22 cellular contexts compared by ENCODE assay signal in the genomic region with DNA sequence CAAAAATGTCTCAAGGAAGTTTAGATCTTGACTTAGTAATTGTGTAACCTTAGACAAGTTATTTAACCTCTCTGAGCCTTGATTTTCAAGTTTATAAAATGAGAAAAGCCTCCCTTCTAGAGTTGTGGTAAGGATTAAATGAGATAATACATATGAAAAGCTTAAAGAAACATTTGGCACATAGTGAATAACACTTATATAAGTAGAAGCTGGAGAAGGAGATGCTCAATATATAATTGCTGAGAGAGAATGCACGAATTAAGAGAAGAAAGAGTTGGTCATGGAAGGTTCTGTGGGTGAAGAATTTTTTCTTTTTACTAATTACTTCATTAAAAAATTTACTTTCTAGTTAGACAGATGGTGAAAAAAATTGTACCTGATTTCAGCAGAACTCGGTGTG.
"Had no signal": no experiment of that assay in that cellular context is flagged by ENCODE, and none has a peak within 500 bp of the region (broad histone marks: within the 10 kb centered on the region; RNA-seq: fewer than 3 reads in every experiment).

No MANE protein-coding gene starts in this region.

- ATAC-seq: gastroesophageal sphincter; heart left ventricle; left lobe of liver; naive thymus-derived CD8-positive, alpha-beta T cell; pancreas; right lobe of liver; stimulated activated naive B cell treated with anti-CD40 and anti-IgM and Interleukin-4, amounts not matched to agents 10 μg/mL and 1 μg/mL and 100 μg/mL, for 72 hours; upper lobe of right lung had no signal

- H3K4me3 Mint-ChIP-seq: naive thymus-derived CD8-positive, alpha-beta T cell; nephron progenitor cell; stimulated activated naive B cell treated with anti-CD40 and anti-IgM and Interleukin-4, amounts not matched to agents 10 μg/mL and 1 μg/mL and 100 μg/mL, for 72 hours; stimulated activated naive CD8-positive, alpha-beta T cell treated with anti-CD3 and anti-CD28 coated beads, Interleukin-15, Interleukin-2, amounts not matched to agents 100 ng/mL and 50 ng/mL, for 24 hours had no signal

- H3K36me3 ChIP-seq: uterus had no signal

- H3K27ac ChIP-seq: gastroesophageal sphincter, hepatocyte, pancreas, right lobe of liver, suprapubic skin, upper lobe of right lung, uterus had no signal

- H3K27me3 Mint-ChIP-seq: naive thymus-derived CD8-positive, alpha-beta T cell; stimulated activated naive B cell treated with anti-CD40 and anti-IgM and Interleukin-4, amounts not matched to agents 10 μg/mL and 1 μg/mL and 100 μg/mL, for 72 hours; stimulated activated naive CD8-positive, alpha-beta T cell treated with anti-CD3 and anti-CD28 coated beads, Interleukin-15, Interleukin-2, amounts not matched to agents 100 ng/mL and 50 ng/mL, for 24 hours had no signal

- H3K4me1 ChIP-seq: uterus had no signal

- H3K4me2 ChIP-seq: hepatocyte had no signal

- H2AFZ ChIP-seq: hepatocyte had no signal

- H3K9me3 Mint-ChIP-seq: naive thymus-derived CD8-positive, alpha-beta T cell; nephron progenitor cell; stimulated activated naive B cell treated with anti-CD40 and anti-IgM and Interleukin-4, amounts not matched to agents 10 μg/mL and 1 μg/mL and 100 μg/mL, for 72 hours; stimulated activated naive CD8-positive, alpha-beta T cell treated with anti-CD3 and anti-CD28 coated beads, Interleukin-15, Interleukin-2, amounts not matched to agents 100 ng/mL and 50 ng/mL, for 24 hours had no signal

- H3K4me3 ChIP-seq: dorsolateral prefrontal cortex, gastroesophageal sphincter, heart left ventricle, hepatocyte, pancreas, right lobe of liver, suprapubic skin, transverse colon, upper lobe of right lung, uterus had no signal

- H3K27me3 ChIP-seq: dorsolateral prefrontal cortex, gastroesophageal sphincter, heart left ventricle, hepatocyte, pancreas, right lobe of liver, suprapubic skin, transverse colon, upper lobe of right lung, uterus had no signal

- H3K27ac Mint-ChIP-seq: nephron progenitor cell; stimulated activated naive B cell treated with anti-CD40 and anti-IgM and Interleukin-4, amounts not matched to agents 10 μg/mL and 1 μg/mL and 100 μg/mL, for 72 hours; stimulated activated naive CD8-positive, alpha-beta T cell treated with anti-CD3 and anti-CD28 coated beads, Interleukin-15, Interleukin-2, amounts not matched to agents 100 ng/mL and 50 ng/mL, for 24 hours had no signal

- FAIRE-seq: colon, kidney, pancreas, small intestine had no signal

- DNase-seq: dorsolateral prefrontal cortex; effector CD4-positive, alpha-beta T cell; heart left ventricle; kidney; mammary epithelial cell; naive thymus-derived CD8-positive, alpha-beta T cell; nephron progenitor cell; pancreas; right lobe of liver; small intestine; stimulated activated CD4-positive, alpha-beta T cell treated with anti-CD3 and anti-CD28 coated beads, Interleukin-15, amount 100 ng/mL, for 24 hours; stimulated activated CD4-positive, alpha-beta T cell treated with anti-CD3 and anti-CD28 coated beads, Interleukin-2, amount 100 ng/mL, for 48 hours; stimulated activated naive B cell treated with anti-CD40 and anti-IgM and Interleukin-4, amounts not matched to agents 10 μg/mL and 1 μg/mL and 100 μg/mL, for 72 hours; transverse colon; upper lobe of right lung; uterus had no signal

- H3K9me3 ChIP-seq: gastroesophageal sphincter, heart left ventricle, pancreas, right lobe of liver, suprapubic skin, transverse colon, upper lobe of right lung, uterus had no signal
